15 cellular contexts compared by ENCODE assay signal in the genomic region with DNA sequence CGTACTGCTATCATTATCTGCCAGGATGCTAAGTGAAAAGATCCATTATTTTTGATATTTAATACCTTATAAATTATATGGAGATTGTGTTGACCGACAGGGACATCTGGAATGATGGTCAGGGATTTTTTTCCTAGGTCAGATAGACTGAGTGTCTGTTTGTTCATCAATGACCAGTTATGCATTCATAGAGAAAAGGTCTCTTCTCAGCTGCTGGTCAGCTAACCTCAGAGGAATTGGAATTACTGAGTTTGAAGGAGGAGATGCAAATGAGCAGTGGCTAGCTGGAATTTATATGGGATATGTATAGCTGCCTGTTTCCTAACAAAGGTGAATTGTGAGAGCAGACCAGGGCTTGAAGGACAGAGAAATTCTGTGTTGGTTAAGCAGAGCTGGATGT. TPM values are rescaled to one million over a fixed set of nuclear protein-coding genes. Genes with fewer than 3 reads are reported as not detected.
A peak's percentile ranks its signal among the peaks of the same experiment; 100 is the strongest.
DNase-seq lines count a peak whose midpoint lies in the region; ATAC-seq and TF ChIP-seq lines count a peak whose summit lies in the region.
"Had no signal": no experiment of that assay in that cellular context is flagged by ENCODE, and none has a peak within 500 bp of the region (broad histone marks: within the 10 kb centered on the region; RNA-seq: fewer than 3 reads in every experiment).

No MANE protein-coding gene starts in this region.

- H3K4me3 Mint-ChIP-seq in nephron: no peak overlapping the region
- H3K4me3 Mint-ChIP-seq: B cell; CD4-positive, alpha-beta T cell; HFFc6 had no signal

- H3K27me3 ChIP-seq in ectodermal cell (ENCODE audit: control insufficient read depth, insufficient read depth, low read length, poor library complexity, severe bottlenecking): no peaks in the 10 kb centered on the region
- no peaks in the 10 kb centered on the region for H3K27me3 ChIP-seq in skeletal muscle satellite cell (ENCODE audit: control insufficient read depth, insufficient read depth, low read length)
- H3K27me3 ChIP-seq in effector memory CD4-positive, alpha-beta T cell (replicated peaks; ENCODE audit: control insufficient read depth, insufficient read depth, low read length, poor library complexity, severe bottlenecking): no peaks in the 10 kb centered on the region

- peaks cover 4% of the 10 kb centered on the region for H3K9me3 Mint-ChIP-seq in nephron
- H3K9me3 Mint-ChIP-seq: CD4-positive, alpha-beta T cell; HFFc6 had no signal

- peak overlapping the region; percentile 18 for H3K9ac ChIP-seq in skeletal muscle satellite cell (ENCODE audit: low read depth, low read length)

- ATAC-seq in left lobe of liver: no peak
- ATAC-seq: GM12878 had no signal

- peak; percentile 25 for DNase-seq in NCI-H526 treated with DMSO at 0.1 percent for 48 hours (lab: John Stamatoyannopoulos, UW)
- DNase-seq in NCI-H748 treated with DMSO at 0.1 percent for 48 hours (lab: John Stamatoyannopoulos, UW): no peak
- no peak for DNase-seq in left lobe of liver (ENCODE audit: low spot score)
- no peak for DNase-seq in effector memory CD4-positive, alpha-beta T cell
- DNase-seq: C1 segment of cervical spinal cord; CD4-positive, alpha-beta T cell; DMS79; HCEC 1CT; HFFc6 had no signal

- no peaks in the 10 kb centered on the region for H3K27me3 Mint-ChIP-seq in nephron (ENCODE audit: low read depth)
- H3K27me3 Mint-ChIP-seq: B cell; CD4-positive, alpha-beta T cell had no signal

- H3K27ac Mint-ChIP-seq in nephron: peak overlapping the region in 2 of 3 experiments; percentile 47 to 66
- H3K27ac Mint-ChIP-seq: B cell; CD4-positive, alpha-beta T cell; HFFc6 had no signal

- no peaks in the 10 kb centered on the region for H3K36me3 Mint-ChIP-seq in nephron (ENCODE audit: low read depth)

- H3K27ac ChIP-seq in ectodermal cell (ENCODE audit: insufficient read depth, low read depth, low read length, poor library complexity, severe bottlenecking): peak overlapping the region; percentile 50
- no peak overlapping the region for H3K27ac ChIP-seq in effector memory CD4-positive, alpha-beta T cell (ENCODE audit: insufficient read depth, low read length, poor library complexity, severe bottlenecking)

- TF ChIP-seq CTCF in nephron (IDR thresholded peaks at IDR 0.05; ENCODE audit: unreplicated experiment in 3 of 3): no peak

- H3K4me3 ChIP-seq in ectodermal cell (ENCODE audit: insufficient read depth, low read depth, low read length) (no peak overlapping the region), skeletal muscle satellite cell (ENCODE audit: low read length) (no peak overlapping the region)
- no peak overlapping the region for H3K4me3 ChIP-seq in effector memory CD4-positive, alpha-beta T cell (ENCODE audit: insufficient read depth, low read depth, low read length, poor library complexity, severe bottlenecking)
- H3K4me3 ChIP-seq: GM12878 had no signal

- no peaks in the 10 kb centered on the region for H3K9me3 ChIP-seq in ectodermal cell (ENCODE audit: control insufficient read depth, low read length)
- H3K9me3 ChIP-seq in skeletal muscle satellite cell (replicated peaks; ENCODE audit: low read length): no peaks in the 10 kb centered on the region
- H3K9me3 ChIP-seq in effector memory CD4-positive, alpha-beta T cell (ENCODE audit: control insufficient read depth, low read length): no peaks in the 10 kb centered on the region

- peaks cover 6% of the 10 kb centered on the region for H3K4me1 ChIP-seq in ectodermal cell (ENCODE audit: control insufficient read depth, insufficient read depth, low read length)
- H3K4me1 ChIP-seq in skeletal muscle satellite cell (ENCODE audit: control insufficient read depth, insufficient read depth, low read length): no peaks in the 10 kb centered on the region
- H3K4me1 ChIP-seq in effector memory CD4-positive, alpha-beta T cell (ENCODE audit: control insufficient read depth, insufficient read depth, low read length, poor library complexity, severe bottlenecking): no peaks in the 10 kb centered on the region

- H3K36me3 ChIP-seq in ectodermal cell (ENCODE audit: control insufficient read depth, insufficient read depth, low read length) (no peaks in the 10 kb centered on the region), skeletal muscle satellite cell (ENCODE audit: insufficient read depth, low read length) (no peaks in the 10 kb centered on the region)
- no peaks in the 10 kb centered on the region for H3K36me3 ChIP-seq in effector memory CD4-positive, alpha-beta T cell (ENCODE audit: control insufficient read depth, insufficient read depth, low read length)

- peaks cover 20% of the 10 kb centered on the region for H3K4me1 Mint-ChIP-seq in nephron
- H3K4me1 Mint-ChIP-seq: B cell had no signal

- peak overlapping the region; percentile 31 for H3K4me2 ChIP-seq in skeletal muscle satellite cell (ENCODE audit: low read length)

- WGBS in ectodermal cell, 2 experiments: 88 to 89% methylated on average over 1 of the region's 2 CpGs

RNA-seq across cellular contexts. Expression of a gene that starts 21.8 kb away (rescaled TPM):
- 56.7 TPM for polyA plus RNA-seq in ectodermal cell (2013, experiment 1 of 4)
- 65.8 TPM for polyA plus RNA-seq in ectodermal cell (2013, experiment 2 of 4)
- polyA plus RNA-seq in ectodermal cell (2013, experiment 3 of 4): 45.4 TPM
- 53.8 TPM for polyA plus RNA-seq in ectodermal cell (2013, experiment 4 of 4)
- 0.87 TPM in 1 of 2 replicates, not detected in the other for total RNA-seq in skeletal muscle satellite cell (2012; rRNA removed)
- not detected for total RNA-seq in left lobe of liver
- total RNA-seq: B cell; CD4-positive, alpha-beta T cell; G401; GM12878; HFFc6 had no signal
